ENCODE assay signal across 13 cellular contexts in genomic region chr14:31944256-31945073, GRCh38.
DNase-seq lines count a peak whose midpoint lies in the region; ATAC-seq lines count a peak whose summit lies in the region.
"Had no signal": no experiment of that assay in that cellular context is flagged by ENCODE, and none has a peak within 500 bp of the region (broad histone marks: within the 10 kb centered on the region; RNA-seq: fewer than 3 reads in every experiment).

No MANE protein-coding gene starts in this region.

- ATAC-seq in GM21576 (IDR thresholded peaks at IDR 0.05; ENCODE audit: unreplicated experiment) (no peak), HG03565 (IDR thresholded peaks at IDR 0.05; ENCODE audit: unreplicated experiment) (no peak), GM21360 (IDR thresholded peaks at IDR 0.05; ENCODE audit: unreplicated experiment) (no peak)

- H3K4me1 ChIP-seq in rectal smooth muscle tissue (ENCODE audit: control insufficient read depth, insufficient read depth, low read length), result no peaks in the 10 kb centered on the region
- H3K4me1 ChIP-seq: lower lobe of right lung had no signal

- H3K9me3 ChIP-seq in MG63, result no peaks in the 10 kb centered on the region
- H3K9me3 ChIP-seq: lower lobe of right lung had no signal

- DNase-seq in NCI-H526 (lab: John Stamatoyannopoulos, UW) (peak; percentile 4 to 36), NCI-H526 treated with DMSO at 0.1 percent for 48 hours (lab: John Stamatoyannopoulos, UW) (no peak), MG63 (peak; percentile 24)
- DNase-seq in central memory CD4-positive, alpha-beta T cell, result peak; percentile 14
- DNase-seq: activated T-cell treated with anti-CD3 and anti-CD28 coated beads, Interleukin-2, amount 50 U/mL, for 72 hours; GF-D8; KBM-7; lower lobe of right lung; NCI-H524 treated with DMSO at 0.1 percent for 48 hours had no signal

- no peak overlapping the region for H3K27ac ChIP-seq in rectal smooth muscle tissue (ENCODE audit: low read depth, low read length)
- H3K27ac ChIP-seq: lower lobe of right lung had no signal

- no peaks in the 10 kb centered on the region for H3K27me3 ChIP-seq in MG63
- H3K27me3 ChIP-seq in rectal smooth muscle tissue (ENCODE audit: control insufficient read depth, insufficient read depth, low read length), result no peaks in the 10 kb centered on the region

- H3K9ac ChIP-seq in rectal smooth muscle tissue (ENCODE audit: low read length), result no peak overlapping the region

- H3K36me3 ChIP-seq in MG63, result no peaks in the 10 kb centered on the region
- no peaks in the 10 kb centered on the region for H3K36me3 ChIP-seq in rectal smooth muscle tissue (ENCODE audit: control insufficient read depth, insufficient read depth, low read length)
- H3K36me3 ChIP-seq: lower lobe of right lung had no signal

- H3K4me3 ChIP-seq in MG63 (no peak overlapping the region), rectal smooth muscle tissue (ENCODE audit: low read length) (peak overlapping the region; percentile 44)
- H3K4me3 ChIP-seq: lower lobe of right lung had no signal
